Comparison of ENCODE assay signal across 1 cellular context in the genomic region with DNA sequence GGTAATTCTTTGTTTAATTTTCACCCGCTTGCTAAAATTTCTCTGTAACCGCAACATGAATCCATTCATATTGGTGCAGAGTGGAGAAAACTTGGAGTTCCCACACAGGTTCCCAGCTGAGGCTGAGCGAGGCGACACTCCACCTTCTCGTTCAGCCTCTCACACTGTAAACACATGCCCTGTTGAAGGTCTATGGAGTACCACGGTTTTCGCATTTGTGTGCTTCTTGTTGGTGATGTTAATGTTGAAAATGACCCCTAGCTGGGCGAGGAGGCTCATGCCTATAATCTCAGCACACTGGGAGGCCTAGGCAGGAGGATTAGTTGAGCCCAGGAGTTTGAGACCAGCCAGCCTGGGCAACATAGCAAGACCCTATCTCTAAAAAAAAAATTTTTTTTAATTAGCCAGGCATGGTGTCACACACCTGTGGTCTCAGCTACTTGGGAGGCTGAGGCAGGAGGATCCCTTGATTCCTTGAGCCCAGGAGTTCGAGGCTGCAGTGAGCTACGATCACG.
TF ChIP-seq lines count a peak whose summit lies in the region.

No MANE protein-coding gene starts in this region.

TF ChIP-seq in GM23338, 12 proteins besides CTCF, POLR2A, EP300 and RAD21 (continued from another document):
- TF ChIP-seq, protein P1, sequence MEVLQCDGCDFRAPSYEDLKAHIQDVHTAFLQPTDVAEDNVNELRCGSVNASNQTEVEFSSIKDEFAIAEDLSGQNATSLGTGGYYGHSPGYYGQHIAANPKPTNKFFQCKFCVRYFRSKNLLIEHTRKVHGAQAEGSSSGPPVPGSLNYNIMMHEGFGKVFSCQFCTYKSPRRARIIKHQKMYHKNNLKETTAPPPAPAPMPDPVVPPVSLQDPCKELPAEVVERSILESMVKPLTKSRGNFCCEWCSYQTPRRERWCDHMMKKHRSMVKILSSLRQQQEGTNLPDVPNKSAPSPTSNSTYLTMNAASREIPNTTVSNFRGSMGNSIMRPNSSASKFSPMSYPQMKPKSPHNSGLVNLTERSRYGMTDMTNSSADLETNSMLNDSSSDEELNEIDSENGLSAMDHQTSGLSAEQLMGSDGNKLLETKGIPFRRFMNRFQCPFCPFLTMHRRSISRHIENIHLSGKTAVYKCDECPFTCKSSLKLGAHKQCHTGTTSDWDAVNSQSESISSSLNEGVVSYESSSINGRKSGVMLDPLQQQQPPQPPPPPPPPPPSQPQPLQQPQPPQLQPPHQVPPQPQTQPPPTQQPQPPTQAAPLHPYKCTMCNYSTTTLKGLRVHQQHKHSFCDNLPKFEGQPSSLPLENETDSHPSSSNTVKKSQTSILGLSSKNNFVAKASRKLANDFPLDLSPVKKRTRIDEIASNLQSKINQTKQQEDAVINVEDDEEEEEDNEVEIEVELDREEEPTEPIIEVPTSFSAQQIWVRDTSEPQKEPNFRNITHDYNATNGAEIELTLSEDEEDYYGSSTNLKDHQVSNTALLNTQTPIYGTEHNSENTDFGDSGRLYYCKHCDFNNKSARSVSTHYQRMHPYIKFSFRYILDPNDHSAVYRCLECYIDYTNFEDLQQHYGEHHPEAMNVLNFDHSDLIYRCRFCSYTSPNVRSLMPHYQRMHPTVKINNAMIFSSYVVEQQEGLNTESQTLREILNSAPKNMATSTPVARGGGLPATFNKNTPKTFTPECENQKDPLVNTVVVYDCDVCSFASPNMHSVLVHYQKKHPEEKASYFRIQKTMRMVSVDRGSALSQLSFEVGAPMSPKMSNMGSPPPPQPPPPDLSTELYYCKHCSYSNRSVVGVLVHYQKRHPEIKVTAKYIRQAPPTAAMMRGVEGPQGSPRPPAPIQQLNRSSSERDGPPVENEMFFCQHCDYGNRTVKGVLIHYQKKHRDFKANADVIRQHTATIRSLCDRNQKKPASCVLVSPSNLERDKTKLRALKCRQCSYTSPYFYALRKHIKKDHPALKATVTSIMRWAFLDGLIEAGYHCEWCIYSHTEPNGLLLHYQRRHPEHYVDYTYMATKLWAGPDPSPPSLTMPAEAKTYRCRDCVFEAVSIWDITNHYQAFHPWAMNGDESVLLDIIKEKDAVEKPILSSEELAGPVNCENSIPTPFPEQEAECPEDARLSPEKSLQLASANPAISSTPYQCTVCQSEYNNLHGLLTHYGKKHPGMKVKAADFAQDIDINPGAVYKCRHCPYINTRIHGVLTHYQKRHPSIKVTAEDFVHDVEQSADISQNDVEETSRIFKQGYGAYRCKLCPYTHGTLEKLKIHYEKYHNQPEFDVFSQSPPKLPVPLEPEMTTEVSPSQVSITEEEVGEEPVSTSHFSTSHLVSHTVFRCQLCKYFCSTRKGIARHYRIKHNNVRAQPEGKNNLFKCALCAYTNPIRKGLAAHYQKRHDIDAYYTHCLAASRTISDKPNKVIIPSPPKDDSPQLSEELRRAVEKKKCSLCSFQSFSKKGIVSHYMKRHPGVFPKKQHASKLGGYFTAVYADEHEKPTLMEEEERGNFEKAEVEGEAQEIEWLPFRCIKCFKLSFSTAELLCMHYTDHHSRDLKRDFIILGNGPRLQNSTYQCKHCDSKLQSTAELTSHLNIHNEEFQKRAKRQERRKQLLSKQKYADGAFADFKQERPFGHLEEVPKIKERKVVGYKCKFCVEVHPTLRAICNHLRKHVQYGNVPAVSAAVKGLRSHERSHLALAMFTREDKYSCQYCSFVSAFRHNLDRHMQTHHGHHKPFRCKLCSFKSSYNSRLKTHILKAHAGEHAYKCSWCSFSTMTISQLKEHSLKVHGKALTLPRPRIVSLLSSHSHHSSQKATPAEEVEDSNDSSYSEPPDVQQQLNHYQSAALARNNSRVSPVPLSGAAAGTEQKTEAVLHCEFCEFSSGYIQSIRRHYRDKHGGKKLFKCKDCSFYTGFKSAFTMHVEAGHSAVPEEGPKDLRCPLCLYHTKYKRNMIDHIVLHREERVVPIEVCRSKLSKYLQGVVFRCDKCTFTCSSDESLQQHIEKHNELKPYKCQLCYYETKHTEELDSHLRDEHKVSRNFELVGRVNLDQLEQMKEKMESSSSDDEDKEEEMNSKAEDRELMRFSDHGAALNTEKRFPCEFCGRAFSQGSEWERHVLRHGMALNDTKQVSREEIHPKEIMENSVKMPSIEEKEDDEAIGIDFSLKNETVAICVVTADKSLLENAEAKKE (CRISPR knock-in tag; IDR thresholded peaks at IDR 0.05): no peak
- TF ChIP-seq, protein P2, sequence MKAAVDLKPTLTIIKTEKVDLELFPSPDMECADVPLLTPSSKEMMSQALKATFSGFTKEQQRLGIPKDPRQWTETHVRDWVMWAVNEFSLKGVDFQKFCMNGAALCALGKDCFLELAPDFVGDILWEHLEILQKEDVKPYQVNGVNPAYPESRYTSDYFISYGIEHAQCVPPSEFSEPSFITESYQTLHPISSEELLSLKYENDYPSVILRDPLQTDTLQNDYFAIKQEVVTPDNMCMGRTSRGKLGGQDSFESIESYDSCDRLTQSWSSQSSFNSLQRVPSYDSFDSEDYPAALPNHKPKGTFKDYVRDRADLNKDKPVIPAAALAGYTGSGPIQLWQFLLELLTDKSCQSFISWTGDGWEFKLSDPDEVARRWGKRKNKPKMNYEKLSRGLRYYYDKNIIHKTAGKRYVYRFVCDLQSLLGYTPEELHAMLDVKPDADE (IDR thresholded peaks at IDR 0.05): no peak
- TF ChIP-seq EZH2 (IDR thresholded peaks at IDR 0.05; ENCODE audit: low read depth, unreplicated experiment) (no peak), POLR2AphosphoS5 (IDR thresholded peaks at IDR 0.05; ENCODE audit: low read depth) (no peak), ZNF114 (CRISPR knock-in tag; IDR thresholded peaks at IDR 0.05) (no peak), ZNF331 (CRISPR knock-in tag; IDR thresholded peaks at IDR 0.05; ENCODE audit: low read depth) (no peak), CREB1 (CRISPR knock-in tag; IDR thresholded peaks at IDR 0.05; ENCODE audit: low read depth) (no peak), STAT1 (IDR thresholded peaks at IDR 0.05; ENCODE audit: unreplicated experiment) (no peak), JUNB (IDR thresholded peaks at IDR 0.05; ENCODE audit: unreplicated experiment) (no peak), EZH2phosphoT487 (IDR thresholded peaks at IDR 0.05; ENCODE audit: unreplicated experiment) (no peak)
- TF ChIP-seq, protein P3, sequence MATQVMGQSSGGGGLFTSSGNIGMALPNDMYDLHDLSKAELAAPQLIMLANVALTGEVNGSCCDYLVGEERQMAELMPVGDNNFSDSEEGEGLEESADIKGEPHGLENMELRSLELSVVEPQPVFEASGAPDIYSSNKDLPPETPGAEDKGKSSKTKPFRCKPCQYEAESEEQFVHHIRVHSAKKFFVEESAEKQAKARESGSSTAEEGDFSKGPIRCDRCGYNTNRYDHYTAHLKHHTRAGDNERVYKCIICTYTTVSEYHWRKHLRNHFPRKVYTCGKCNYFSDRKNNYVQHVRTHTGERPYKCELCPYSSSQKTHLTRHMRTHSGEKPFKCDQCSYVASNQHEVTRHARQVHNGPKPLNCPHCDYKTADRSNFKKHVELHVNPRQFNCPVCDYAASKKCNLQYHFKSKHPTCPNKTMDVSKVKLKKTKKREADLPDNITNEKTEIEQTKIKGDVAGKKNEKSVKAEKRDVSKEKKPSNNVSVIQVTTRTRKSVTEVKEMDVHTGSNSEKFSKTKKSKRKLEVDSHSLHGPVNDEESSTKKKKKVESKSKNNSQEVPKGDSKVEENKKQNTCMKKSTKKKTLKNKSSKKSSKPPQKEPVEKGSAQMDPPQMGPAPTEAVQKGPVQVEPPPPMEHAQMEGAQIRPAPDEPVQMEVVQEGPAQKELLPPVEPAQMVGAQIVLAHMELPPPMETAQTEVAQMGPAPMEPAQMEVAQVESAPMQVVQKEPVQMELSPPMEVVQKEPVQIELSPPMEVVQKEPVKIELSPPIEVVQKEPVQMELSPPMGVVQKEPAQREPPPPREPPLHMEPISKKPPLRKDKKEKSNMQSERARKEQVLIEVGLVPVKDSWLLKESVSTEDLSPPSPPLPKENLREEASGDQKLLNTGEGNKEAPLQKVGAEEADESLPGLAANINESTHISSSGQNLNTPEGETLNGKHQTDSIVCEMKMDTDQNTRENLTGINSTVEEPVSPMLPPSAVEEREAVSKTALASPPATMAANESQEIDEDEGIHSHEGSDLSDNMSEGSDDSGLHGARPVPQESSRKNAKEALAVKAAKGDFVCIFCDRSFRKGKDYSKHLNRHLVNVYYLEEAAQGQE (IDR thresholded peaks at IDR 0.05; ENCODE audit: unreplicated experiment): no peak
